Comparison of ENCODE assay signal across 7 cellular contexts in the genomic region with DNA sequence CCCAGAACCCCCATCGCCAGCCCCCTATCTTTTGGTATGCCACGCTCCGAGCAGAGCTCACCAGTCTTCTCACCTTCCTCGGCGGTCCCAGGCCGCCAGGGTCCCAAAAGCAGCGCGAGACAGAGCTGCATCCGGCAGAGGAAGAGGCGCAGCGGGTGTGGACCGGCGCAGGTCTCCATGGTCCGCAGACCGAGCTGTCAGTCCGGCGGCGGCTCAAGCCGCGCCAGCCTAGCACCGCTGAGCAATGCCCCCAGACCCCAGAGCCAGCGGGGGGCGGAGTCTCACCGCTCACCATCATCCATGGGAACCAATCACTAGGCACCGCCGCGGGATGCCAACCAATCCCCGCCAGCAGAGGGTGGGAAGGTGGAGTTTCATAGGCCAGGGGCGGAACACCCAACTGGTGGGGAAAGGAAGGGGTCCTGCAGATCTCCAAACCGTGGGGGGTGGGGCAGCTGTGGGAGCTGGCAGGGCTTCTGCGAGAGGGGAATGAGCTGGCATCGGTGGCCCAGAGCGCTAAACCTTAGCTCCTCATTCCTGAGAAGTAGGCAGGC.
DNase-seq lines count a peak whose midpoint lies in the region.

A gene (minus strand): TSS at position 233 of the 554 bp plus-strand sequence. CDS start 54 bp downstream, at position 179.

- no peak within 1 kb of the TSS for H3K9ac ChIP-seq in HUES6 (ENCODE audit: low read length)

- DNase-seq in NCI-H2227 treated with DMSO at 0.1 percent for 48 hours (lab: John Stamatoyannopoulos, UW), result peak; percentile 89
- DNase-seq in caudate nucleus (lab: John Stamatoyannopoulos, UW), result peak in 53 of 61 donors; percentile 12 to 86 (median 61)
- DNase-seq in nucleus accumbens (lab: John Stamatoyannopoulos, UW), result peak in 41 of 56 donors; percentile 18 to 88 (median 56)
- no peak for DNase-seq in AML-193 (lab: John Stamatoyannopoulos, UW)
- no peak for DNase-seq in stimulated activated CD8-positive, alpha-beta memory T cell treated with anti-CD3 and anti-CD28 coated beads, Interleukin-4, amount 100 ng/mL, for 48 hours
- DNase-seq in NCI-H2107 treated with DMSO at 0.1 percent for 48 hours (lab: John Stamatoyannopoulos, UW; ENCODE audit: unreplicated experiment), result no peak

- no peaks in the 10 kb centered on the region for H3K36me3 ChIP-seq in HUES6 (ENCODE audit: control insufficient read depth, insufficient read depth, low read length)

- H3K27me3 ChIP-seq in HUES6 (ENCODE audit: control insufficient read depth, insufficient read depth, low read length), result peaks cover 99% of the 10 kb centered on the region

- H3K4me3 ChIP-seq in HUES6 (ENCODE audit: low read depth, low read length), result peak within 1 kb of the TSS; percentile 39

- H3K9me3 ChIP-seq in HUES6 (ENCODE audit: control insufficient read depth, insufficient read depth, low read depth, low read length), result no peaks in the 10 kb centered on the region

- H3K27ac ChIP-seq in HUES6 (ENCODE audit: low read depth, low read length) (no peak within 1 kb of the TSS), caudate nucleus (ENCODE audit: low read depth, low read length) (peak within 1 kb of the TSS; percentile 30)

- H3K4me1 ChIP-seq in HUES6 (ENCODE audit: control insufficient read depth, insufficient read depth, low read length), result peaks cover 12% of the 10 kb centered on the region; the same call in 1 of the 2 replicates

Comparison
In these comparisons a context has a peak if more than half of its experiments do, and no peak if none do; other contexts are left out.
1. DNase-seq: peak in NCI-H2227 treated with DMSO at 0.1 percent for 48 hours (single experiment), caudate nucleus (53 of 61) and nucleus accumbens (41 of 56); none in AML-193 (0 of 2), stimulated activated CD8-positive, alpha-beta memory T cell treated with anti-CD3 and anti-CD28 coated beads, Interleukin-4, amount 100 ng/mL, for 48 hours (single experiment) and NCI-H2107 treated with DMSO at 0.1 percent for 48 hours (single experiment).